ENCODE assay signal across 8 cellular contexts in the genomic region with DNA sequence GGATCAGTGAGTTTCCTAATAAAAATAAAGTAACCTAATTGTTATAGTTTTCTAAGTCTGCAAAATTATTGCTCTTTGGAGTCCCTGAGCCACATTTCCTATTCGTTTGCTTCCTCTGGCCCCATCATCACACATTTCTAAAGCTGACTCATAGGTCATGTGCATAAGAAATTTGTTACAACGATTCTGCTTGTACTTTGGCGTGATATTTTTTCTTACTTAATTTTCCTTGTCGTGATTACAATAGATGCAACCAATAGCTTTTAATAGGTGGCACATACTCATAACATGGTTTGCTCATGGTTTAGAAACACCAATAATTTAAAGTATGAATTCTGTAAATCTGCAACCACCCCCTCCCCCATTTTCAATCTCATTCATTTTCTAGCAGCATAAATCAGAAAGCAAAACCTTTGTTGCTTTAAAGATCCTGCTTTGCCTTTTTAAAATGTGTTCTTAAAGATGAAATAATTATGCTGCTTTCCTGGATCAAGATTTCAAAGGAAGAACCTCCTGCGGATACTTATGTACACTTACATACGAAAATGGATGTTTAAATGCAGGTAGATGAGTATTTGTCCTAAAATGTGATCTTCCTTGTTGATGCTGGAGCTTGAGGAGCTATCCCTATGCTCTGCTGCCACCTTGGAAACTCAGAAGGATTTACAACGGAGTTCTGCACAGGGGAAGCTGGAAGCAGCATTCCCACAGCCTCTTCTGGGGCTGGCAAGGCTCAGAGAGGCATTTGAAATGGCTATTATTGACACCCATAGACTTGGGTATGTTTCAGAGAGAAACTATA. TPM values are rescaled to one million over a fixed set of nuclear protein-coding genes. Genes with fewer than 3 reads are reported as not detected.
DNase-seq lines count a peak whose midpoint lies in the region; ATAC-seq and TF ChIP-seq lines count a peak whose summit lies in the region.

No MANE protein-coding gene starts in this region.

- H3K27ac ChIP-seq in CD8-positive, alpha-beta memory T cell (ENCODE audit: low read depth, low read length) = no peak overlapping the region

- peak overlapping the region; percentile 91 for H3K4me3 Mint-ChIP-seq in WTC11
- H3K4me3 Mint-ChIP-seq in CD8-positive, alpha-beta memory T cell = no peak overlapping the region

- H3K27me3 ChIP-seq in CD8-positive, alpha-beta memory T cell (ENCODE audit: insufficient read depth, low read length, poor library complexity, severe bottlenecking) = no peaks in the 10 kb centered on the region

- H3K36me3 Mint-ChIP-seq in WTC11 = no peaks in the 10 kb centered on the region
- no peaks in the 10 kb centered on the region for H3K36me3 Mint-ChIP-seq in CD8-positive, alpha-beta memory T cell

- H3K9me3 Mint-ChIP-seq in WTC11 = no peaks in the 10 kb centered on the region
- H3K9me3 Mint-ChIP-seq in CD8-positive, alpha-beta memory T cell = peaks cover 0 to 19% (median 11%) of the 10 kb centered on the region in 5 donors

- POLR2A ChIA-PET in WTC11 (lab: Charles Lee) = interaction anchor here (0.5 kb wide), 1 partner anchor 26 kb away, joined by 3 read pairs; no protein-coding TSS in a partner anchor
- POLR2A ChIA-PET in CD8-positive, alpha-beta memory T cell (lab: Charles Lee) = no interaction called here

- H3K4me1 Mint-ChIP-seq in WTC11 = peaks cover 56% of the 10 kb centered on the region
- peaks cover 0 to 10% (median 5%) of the 10 kb centered on the region in 3 donors for H3K4me1 Mint-ChIP-seq in CD8-positive, alpha-beta memory T cell

- no peak overlapping the region for H3K4me3 ChIP-seq in CD8-positive, alpha-beta memory T cell (ENCODE audit: low read length)

- ATAC-seq in WTC11 (peak; percentile 13), left ventricle myocardium superior (peak; percentile 73), HG03025 (IDR thresholded peaks at IDR 0.05; ENCODE audit: low FRiP score, unreplicated experiment) (no peak)

- DNase-seq in DMS 273 (lab: John Stamatoyannopoulos, UW; ENCODE audit: unreplicated experiment) = peak; percentile 57
- DNase-seq in DMS 273 treated with DMSO at 0.1 percent for 48 hours (lab: John Stamatoyannopoulos, UW) = no peak
- DNase-seq in WTC11 (ENCODE audit: low spot score) = peak; percentile 22
- no peak for DNase-seq in left ventricle myocardium superior
- DNase-seq in putamen (ENCODE audit: low spot score) = peak; percentile 69
- DNase-seq in GF-D8 (lab: John Stamatoyannopoulos, UW) = no peak
- no peak for DNase-seq in CD8-positive, alpha-beta memory T cell

- H3K27me3 Mint-ChIP-seq in WTC11 (ENCODE audit: low read depth) = peaks cover 58% of the 10 kb centered on the region
- H3K27me3 Mint-ChIP-seq in CD8-positive, alpha-beta memory T cell = peaks cover 34 to 46% of the 10 kb centered on the region in 2 donors

- intact Hi-C loops in left ventricle myocardium superior (cut with micrococcal nuclease) = no loop called here

- H3K27ac Mint-ChIP-seq in WTC11 = no peak overlapping the region
- peak overlapping the region in 1 of 8 donors; percentile 46 for H3K27ac Mint-ChIP-seq in CD8-positive, alpha-beta memory T cell

- no peaks in the 10 kb centered on the region for H3K36me3 ChIP-seq in CD8-positive, alpha-beta memory T cell (ENCODE audit: insufficient read depth, low read length)

- TF ChIP-seq CTCF in WTC11 (IDR thresholded peaks at IDR 0.05) = no peak

- no peaks in the 10 kb centered on the region for H3K4me1 ChIP-seq in CD8-positive, alpha-beta memory T cell (ENCODE audit: insufficient read depth, low read length)

- no peaks in the 10 kb centered on the region for H3K9me3 ChIP-seq in CD8-positive, alpha-beta memory T cell (ENCODE audit: low read length)

- CTCF ChIA-PET in WTC11 (lab: Charles Lee) = interaction anchor here (0.6 to 2.0 kb wide), 8 partner anchors 10 to 510 kb away, joined by 3 to 8 read pairs (median 3); no protein-coding TSS in a partner anchor
- CTCF ChIA-PET in CD8-positive, alpha-beta memory T cell (lab: Charles Lee) = no interaction called here

TF ChIP-seq in WTC11, 78 proteins besides CTCF, POLR2A, EP300 and RAD21:
- TF ChIP-seq SMAD4 (CRISPR knock-in tag; IDR thresholded peaks at IDR 0.05) (no peak), EMX1 (CRISPR knock-in tag; IDR thresholded peaks at IDR 0.05) (no peak)

RNA-seq across cellular contexts. Expression of gene FLRT2, which starts 1.7 kb away (rescaled TPM):
- total RNA-seq in WTC11 (2021) = 8.0 to 13.2 TPM (median 9.4 TPM) in 3 replicates
- 4.6 TPM for total RNA-seq in left ventricle myocardium superior
- not detected for total RNA-seq in CD8-positive, alpha-beta memory T cell
- polyA plus RNA-seq in CD8-positive, alpha-beta memory T cell = not detected

Comparison
In these comparisons a context has a peak if more than half of its experiments do, and no peak if none do; other contexts are left out.
1. DNase-seq: peak in DMS 273 (single experiment), WTC11 (single experiment) and putamen (single experiment); none in DMS 273 treated with DMSO at 0.1 percent for 48 hours (single experiment), left ventricle myocardium superior (single experiment), GF-D8 (single experiment) and CD8-positive, alpha-beta memory T cell (0 of 5).